In the genomic region with DNA sequence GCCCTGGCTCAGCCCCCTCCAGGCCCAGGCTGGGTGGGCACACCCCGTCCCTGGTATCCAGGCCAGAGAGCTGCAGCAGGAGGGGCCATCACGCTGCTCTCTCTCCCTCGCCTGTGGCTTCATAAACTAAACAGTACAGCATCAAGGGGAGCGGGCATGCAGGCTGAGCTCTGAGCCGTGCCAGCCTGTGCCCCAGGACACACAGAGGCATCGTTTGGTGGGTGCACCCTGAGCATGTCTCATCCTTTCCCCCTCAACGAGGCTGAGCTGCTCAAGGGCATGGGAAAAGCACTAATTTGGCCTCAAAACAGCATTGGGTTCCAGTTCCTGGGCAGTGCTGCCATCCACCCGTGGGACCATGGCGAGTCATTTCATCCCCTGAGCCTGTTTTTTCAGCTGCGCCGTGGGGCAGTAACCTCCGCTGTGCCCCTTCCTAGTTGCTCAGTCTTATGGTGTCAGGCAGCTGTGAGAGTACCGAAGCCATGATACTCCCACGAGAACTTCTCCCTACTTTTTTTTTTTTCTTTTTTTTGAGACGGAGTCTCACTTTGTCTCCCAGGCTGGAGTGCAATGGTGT, we compare ENCODE assay signal across 13 cellular contexts.
DNase-seq lines count a peak whose midpoint lies in the region; ATAC-seq and TF ChIP-seq lines count a peak whose summit lies in the region.
"Had no signal": no experiment of that assay in that cellular context is flagged by ENCODE, and none has a peak within 500 bp of the region (broad histone marks: within the 10 kb centered on the region; RNA-seq: fewer than 3 reads in every experiment).

No MANE protein-coding gene starts in this region.

- no peak for TF ChIP-seq CTCF in IMR-90 (conservative IDR thresholded peaks at IDR 0.05; ENCODE audit: low read depth, low read length)
- no peak for TF ChIP-seq CTCF in mammary epithelial cell (conservative IDR thresholded peaks at IDR 0.05 in 1 of 2, IDR thresholded peaks at IDR 0.05 in 1 of 2; ENCODE audit: extremely low read depth in 1 of 2, insufficient read depth in 1 of 2, low read depth in 1 of 2, low read length in 2 of 2)
- TF ChIP-seq CTCF in lung (IDR thresholded peaks at IDR 0.05; ENCODE audit: control extremely low read depth, extremely low read depth) = no peak
- TF ChIP-seq CTCF in stomach (IDR thresholded peaks at IDR 0.05) = no peak
- no peak for TF ChIP-seq CTCF in A673 (conservative IDR thresholded peaks at IDR 0.05; ENCODE audit: low read depth, low read length)
- TF ChIP-seq CTCF in OCI-LY7 (conservative IDR thresholded peaks at IDR 0.05; ENCODE audit: low read length) = no peak

- H3K23ac ChIP-seq in IMR-90 (ENCODE audit: low read depth, low read length) = no peak overlapping the region

- H3K36me3 ChIP-seq in IMR-90 (ENCODE audit: control insufficient read depth, insufficient read depth, low read length) = no peaks in the 10 kb centered on the region
- no peaks in the 10 kb centered on the region for H3K36me3 ChIP-seq in mammary epithelial cell (ENCODE audit: insufficient read depth, low read length)
- no peaks in the 10 kb centered on the region for H3K36me3 ChIP-seq in lung (ENCODE audit: control insufficient read depth in 2 of 2, insufficient read depth in 2 of 2, low read length in 2 of 2)
- H3K36me3 ChIP-seq in stomach = no peaks in the 10 kb centered on the region
- no peaks in the 10 kb centered on the region for H3K36me3 ChIP-seq in A673 (ENCODE audit: insufficient read depth, low read length, poor library complexity, severe bottlenecking)
- no peaks in the 10 kb centered on the region for H3K36me3 ChIP-seq in OCI-LY7 (ENCODE audit: insufficient read depth, low read length)

- dilution Hi-C loops in IMR-90 (cut with HindIII; ENCODE audit: low sequenced_read_pairs, unreplicated experiment) (no loop called here), mammary epithelial cell (cut with HindIII; ENCODE audit: low sequenced_read_pairs) (no loop called here)

- peak; percentile 91 for TF ChIP-seq EP300 in stomach (IDR thresholded peaks at IDR 0.05)

- CTCF ChIA-PET in IMR-90 (lab: Yijun Ruan, JAX) = no interaction called here
- CTCF ChIA-PET in mammary epithelial cell (lab: Charles Lee; ENCODE audit: low non-redundant PET) = no interaction called here
- CTCF ChIA-PET in A673 (lab: Charles Lee) = no interaction called here
- CTCF ChIA-PET in activated CD4-positive, alpha-beta T cell treated with anti-CD3 and anti-CD28 coated beads, Interleukin-2, amount 10 ng/mL, durations not matched to agents 7 days and 5 days (lab: Charles Lee) = interaction anchor here (0.6 to 1.6 kb wide), 2 partner anchors 44 to 223 kb away, joined by 3 to 5 read pairs; no protein-coding TSS in a partner anchor
- CTCF ChIA-PET in OCI-LY7 (lab: Charles Lee; ENCODE audit: unreplicated experiment) = no interaction called here

- POLR2A ChIA-PET in IMR-90 (lab: Charles Lee; ENCODE audit: unreplicated experiment) (no interaction called here), A673 (lab: Charles Lee; ENCODE audit: low non-redundant PET) (interaction anchor here (0.7 kb wide), 1 partner anchor 575 kb away, joined by 5 read pairs; no protein-coding TSS in a partner anchor), OCI-LY7 (lab: Charles Lee) (interaction anchor here (0.7 kb wide), 2 partner anchors 307 to 768 kb away, joined by 3 read pairs; no protein-coding TSS in a partner anchor)
- POLR2A ChIA-PET in activated CD4-positive, alpha-beta T cell treated with anti-CD3 and anti-CD28 coated beads, Interleukin-2, amount 10 ng/mL, durations not matched to agents 7 days and 5 days (lab: Charles Lee) = no interaction called here

- no peak overlapping the region for H2BK5ac ChIP-seq in IMR-90 (ENCODE audit: low read depth, low read length, poor library complexity, severe bottlenecking)

- H2AK9ac ChIP-seq in IMR-90 (replicated peaks; ENCODE audit: low read depth, low read length, poor library complexity) = no peak overlapping the region

- H3K27ac ChIP-seq in IMR-90 (ENCODE audit: insufficient read depth, low read length) = no peak overlapping the region
- no peak overlapping the region for H3K27ac ChIP-seq in mammary epithelial cell (ENCODE audit: insufficient read depth, low read depth, low read length)
- H3K27ac ChIP-seq in lung (ENCODE audit: low read depth in 1 of 2, low read length in 1 of 2) = peak overlapping the region; percentile 81 to 87
- peak overlapping the region; percentile 0 to 85 (median 72) for H3K27ac ChIP-seq in stomach
- H3K27ac ChIP-seq in A673 (ENCODE audit: low read depth, low read length, poor library complexity, severe bottlenecking) = no peak overlapping the region
- H3K27ac ChIP-seq in OCI-LY7 (ENCODE audit: low read depth, low read length, poor library complexity, severe bottlenecking) = no peak overlapping the region

- H3K9me3 ChIP-seq in IMR-90 (ENCODE audit: control insufficient read depth, insufficient read depth, low read length) (no peaks in the 10 kb centered on the region), mammary epithelial cell (replicated peaks; ENCODE audit: insufficient read depth, low read length) (no peaks in the 10 kb centered on the region), lung (ENCODE audit: control insufficient read depth in 2 of 2, insufficient read depth in 1 of 2, low read length in 1 of 2) (no peaks in the 10 kb centered on the region), stomach (no peaks in the 10 kb centered on the region), A673 (ENCODE audit: low read depth, low read length, poor library complexity, severe bottlenecking) (no peaks in the 10 kb centered on the region), OCI-LY7 (ENCODE audit: low read length) (no peaks in the 10 kb centered on the region)

- no peak overlapping the region for H2BK120ac ChIP-seq in IMR-90 (ENCODE audit: low read depth, low read length)

- H4K5ac ChIP-seq in IMR-90 (ENCODE audit: low read depth, low read length) = no peak overlapping the region

- no peaks in the 10 kb centered on the region for H3K9me3 Mint-ChIP-seq in activated CD4-positive, alpha-beta T cell treated with anti-CD3 and anti-CD28 coated beads, Interleukin-2, amount 10 ng/mL, durations not matched to agents 7 days and 5 days

- H3K9me1 ChIP-seq in IMR-90 (ENCODE audit: insufficient read depth, low read length) = no peaks in the 10 kb centered on the region; the same call in 1 of the 2 replicates

- H4K20me1 ChIP-seq in IMR-90 (ENCODE audit: insufficient read depth, low read length) (no peaks in the 10 kb centered on the region), mammary epithelial cell (ENCODE audit: insufficient read depth, low read length) (no peaks in the 10 kb centered on the region), OCI-LY7 (ENCODE audit: insufficient read depth, low read length) (no peaks in the 10 kb centered on the region)

- H2AFZ ChIP-seq in IMR-90 (replicated peaks; ENCODE audit: low read length, poor library complexity) (peak overlapping the region; percentile 27), mammary epithelial cell (ENCODE audit: low read depth, low read length) (peak overlapping the region; percentile 80), OCI-LY7 (ENCODE audit: low read length) (no peak overlapping the region)

- H3K36me3 Mint-ChIP-seq in activated CD4-positive, alpha-beta T cell treated with anti-CD3 and anti-CD28 coated beads, Interleukin-2, amount 10 ng/mL, durations not matched to agents 7 days and 5 days (ENCODE audit: low read depth) = no peaks in the 10 kb centered on the region

- H3K18ac ChIP-seq in IMR-90 (ENCODE audit: low read depth, low read length) = no peak overlapping the region

- no peak overlapping the region for H3K4ac ChIP-seq in IMR-90 (ENCODE audit: low read depth, low read length)

- 61% methylated on average over 5 of the region's 15 CpGs; no CpG with 5 or more reads in 1 of the 2 experiments for WGBS in IMR-90 (ENCODE audit: extremely low coverage in 2 of 2, insufficient read length in 1 of 2), 2 experiments
- 71% methylated on average over 10 of the region's 15 CpGs for WGBS in mammary epithelial cell (ENCODE audit: low coverage, missing lambda C conversion rate)
- 70 to 81% methylated on average over 15 of the region's 15 CpGs for WGBS in lung, 2 donors
- WGBS in stomach, 5 donors = 63 to 87% (median 77%) methylated on average over 8 to 15 of the region's 15 CpGs

- no peak for TF ChIP-seq POLR2A in IMR-90 (IDR thresholded peaks at IDR 0.05; ENCODE audit: low read depth, low read length)
- TF ChIP-seq POLR2A in stomach (IDR thresholded peaks at IDR 0.05) = no peak

- H3K27ac Mint-ChIP-seq in activated CD4-positive, alpha-beta T cell treated with anti-CD3 and anti-CD28 coated beads, Interleukin-2, amount 10 ng/mL, durations not matched to agents 7 days and 5 days = no peak overlapping the region
- H3K27ac Mint-ChIP-seq: GM23338 had no signal

- H3K4me2 ChIP-seq in IMR-90 (ENCODE audit: low read depth, low read length) = no peak overlapping the region
- H3K4me2 ChIP-seq in mammary epithelial cell (ENCODE audit: insufficient read depth, low read depth, low read length) = no peak overlapping the region
- H3K4me2 ChIP-seq in OCI-LY7 (ENCODE audit: low read length) = no peak overlapping the region
- H3K4me2 ChIP-seq: GM23338 had no signal

- H3K79me2 ChIP-seq in mammary epithelial cell (ENCODE audit: insufficient read depth, low read length) (no peaks in the 10 kb centered on the region), OCI-LY7 (ENCODE audit: insufficient read depth, low read depth, low read length) (no peaks in the 10 kb centered on the region)

- H3K9ac ChIP-seq in IMR-90 (ENCODE audit: low read depth, low read length) (no peak overlapping the region), mammary epithelial cell (ENCODE audit: insufficient read depth, low read length) (no peak overlapping the region)

- no peaks in the 10 kb centered on the region for H3K79me1 ChIP-seq in IMR-90 (ENCODE audit: low read depth in 1 of 2, low read length in 2 of 2)

- H3K56ac ChIP-seq in IMR-90 (ENCODE audit: extremely low read depth, insufficient read depth, low read length) = no peak overlapping the region

- H3K27me3 ChIP-seq in IMR-90 (ENCODE audit: control insufficient read depth, insufficient read depth, low read length) (peaks cover 15% of the 10 kb centered on the region; the same call in 1 of the 2 replicates), mammary epithelial cell (ENCODE audit: insufficient read depth, low read length) (no peaks in the 10 kb centered on the region), lung (ENCODE audit: control insufficient read depth, insufficient read depth) (no peaks in the 10 kb centered on the region), stomach (no peaks in the 10 kb centered on the region), A673 (replicated peaks; ENCODE audit: insufficient read depth, low read depth, low read length, poor library complexity) (no peaks in the 10 kb centered on the region)

- no peak overlapping the region for H2AK5ac ChIP-seq in IMR-90 (ENCODE audit: low read depth, low read length)

- H3K9me2 ChIP-seq in OCI-LY7 (ENCODE audit: insufficient read depth, low read length) = no peaks in the 10 kb centered on the region

- no peak overlapping the region for H3K4me3 Mint-ChIP-seq in activated CD4-positive, alpha-beta T cell treated with anti-CD3 and anti-CD28 coated beads, Interleukin-2, amount 10 ng/mL, durations not matched to agents 7 days and 5 days
- H3K4me3 Mint-ChIP-seq: GM23338 had no signal

- H3K4me1 Mint-ChIP-seq in activated CD4-positive, alpha-beta T cell treated with anti-CD3 and anti-CD28 coated beads, Interleukin-2, amount 10 ng/mL, durations not matched to agents 7 days and 5 days = peaks cover 17% of the 10 kb centered on the region

- ATAC-seq in IMR-90 (ENCODE audit: low read depth) (no peak), lung (ENCODE audit: insufficient read depth, low FRiP score) (no peak)

- H2BK20ac ChIP-seq in IMR-90 (ENCODE audit: low read depth, low read length) = no peak overlapping the region

- DNase-seq in IMR-90 = no peak
- no peak for DNase-seq in mammary epithelial cell
- DNase-seq in lung (ENCODE audit: low spot score) = no peak
- DNase-seq in stomach = no peak
- no peak for DNase-seq in A673 (ENCODE audit: low spot score)
- DNase-seq in activated CD4-positive, alpha-beta T cell treated with anti-CD3 and anti-CD28 coated beads, Interleukin-2, amount 10 ng/mL, durations not matched to agents 7 days and 5 days = no peak
- no peak for DNase-seq in stimulated activated CD4-positive, alpha-beta T cell treated with anti-CD3 and anti-CD28 coated beads, Interleukin-15, amount 100 ng/mL, for 24 hours
- DNase-seq in OCI-LY7 (ENCODE audit: low spot score) = no peak
- DNase-seq: activated T-cell treated with anti-CD3 and anti-CD28 coated beads, Interleukin-2, amount 50 U/mL, for 1 hour; COR-L47; Kasumi-1; stimulated activated CD4-positive, alpha-beta T cell treated with anti-CD3 and anti-CD28 coated beads, Interleukin-2, amount 100 ng/mL, for 48 hours had no signal

- no peak for TF ChIP-seq RAD21 in IMR-90 (IDR thresholded peaks at IDR 0.05; ENCODE audit: low read length)

- no peak overlapping the region for H3K14ac ChIP-seq in IMR-90 (replicated peaks; ENCODE audit: low read depth, low read length)

- BruUV-seq in IMR-90 (replicated peaks; lab: Mats Ljungman, UMichigan) (no TSS peak), mammary epithelial cell (replicated peaks; lab: Mats Ljungman, UMichigan) (no TSS peak), A673 (replicated peaks; lab: Mats Ljungman, UMichigan) (no TSS peak), OCI-LY7 (replicated peaks; lab: Mats Ljungman, UMichigan) (no TSS peak)

- intact Hi-C loops in IMR-90 (cut with micrococcal nuclease) (no loop called here), mammary epithelial cell (cut with micrococcal nuclease) (no loop called here), stomach (cut with DNase I; ENCODE audit: low total_unique reads) (no loop called here), A673 (cut with micrococcal nuclease; ENCODE audit: unreplicated experiment) (no loop called here), OCI-LY7 (cut with micrococcal nuclease; ENCODE audit: unreplicated experiment) (no loop called here)

- H2BK15ac ChIP-seq in IMR-90 (ENCODE audit: low read depth, low read length) = no peak overlapping the region

- no peak overlapping the region for H4K91ac ChIP-seq in IMR-90 (ENCODE audit: insufficient read depth, low read depth, low read length)

- H3K4me1 ChIP-seq in IMR-90 (ENCODE audit: control insufficient read depth, insufficient read depth, low read length) = no peaks in the 10 kb centered on the region
- peaks cover 11% of the 10 kb centered on the region for H3K4me1 ChIP-seq in mammary epithelial cell (ENCODE audit: insufficient read depth, low read length)
- peaks cover 0 to 29% of the 10 kb centered on the region in 2 donors for H3K4me1 ChIP-seq in lung (ENCODE audit: control insufficient read depth in 2 of 2, insufficient read depth in 2 of 2, low read length in 2 of 2)
- peaks cover 23 to 55% (median 42%) of the 10 kb centered on the region in 4 donors for H3K4me1 ChIP-seq in stomach
- H3K4me1 ChIP-seq in A673 (ENCODE audit: insufficient read depth, low read length, poor library complexity, severe bottlenecking) = peaks cover 13% of the 10 kb centered on the region
- H3K4me1 ChIP-seq in OCI-LY7 (ENCODE audit: insufficient read depth, low read length, poor library complexity, severe bottlenecking) = no peaks in the 10 kb centered on the region

- in situ Hi-C loops in IMR-90 (cut with MboI; ENCODE audit: low sequenced_read_pairs) (no loop called here), mammary epithelial cell (cut with MboI; ENCODE audit: low sequenced_read_pairs in 2 of 2) (no loop called here)

- H3K4me3 ChIP-seq in IMR-90 (ENCODE audit: insufficient read depth, low read depth, low read length) (no peak overlapping the region), mammary epithelial cell (replicated peaks in 1 of 3; ENCODE audit: insufficient read depth in 1 of 3, low read depth in 2 of 3, low read length in 3 of 3) (no peak overlapping the region), lung (no peak overlapping the region), stomach (no peak overlapping the region), A673 (ENCODE audit: low read depth, low read length, poor library complexity, severe bottlenecking) (no peak overlapping the region), OCI-LY7 (ENCODE audit: low read depth, low read length, poor library complexity, severe bottlenecking) (no peak overlapping the region)
- H3K4me3 ChIP-seq: GM23338 had no signal

- H4K8ac ChIP-seq in IMR-90 (ENCODE audit: low read depth in 2 of 2, low read length in 2 of 2) = no peak overlapping the region

- peaks cover 11% of the 10 kb centered on the region for H3K27me3 Mint-ChIP-seq in activated CD4-positive, alpha-beta T cell treated with anti-CD3 and anti-CD28 coated beads, Interleukin-2, amount 10 ng/mL, durations not matched to agents 7 days and 5 days

Comparison
In these comparisons a context has a peak if more than half of its experiments do, and no peak if none do; other contexts are left out.
1. H3K27ac ChIP-seq: peak in lung (2 of 2) and stomach (5 of 5); none in IMR-90 (single experiment), mammary epithelial cell (single experiment), A673 (single experiment) and OCI-LY7 (single experiment).
2. POLR2A ChIA-PET loops: an anchor here in A673 (0.7 kb wide) and OCI-LY7 (0.7 kb wide); none called in IMR-90 and activated CD4-positive, alpha-beta T cell treated with anti-CD3 and anti-CD28 coated beads, Interleukin-2, amount 10 ng/mL, durations not matched to agents 7 days and 5 days.